In the genomic region with DNA sequence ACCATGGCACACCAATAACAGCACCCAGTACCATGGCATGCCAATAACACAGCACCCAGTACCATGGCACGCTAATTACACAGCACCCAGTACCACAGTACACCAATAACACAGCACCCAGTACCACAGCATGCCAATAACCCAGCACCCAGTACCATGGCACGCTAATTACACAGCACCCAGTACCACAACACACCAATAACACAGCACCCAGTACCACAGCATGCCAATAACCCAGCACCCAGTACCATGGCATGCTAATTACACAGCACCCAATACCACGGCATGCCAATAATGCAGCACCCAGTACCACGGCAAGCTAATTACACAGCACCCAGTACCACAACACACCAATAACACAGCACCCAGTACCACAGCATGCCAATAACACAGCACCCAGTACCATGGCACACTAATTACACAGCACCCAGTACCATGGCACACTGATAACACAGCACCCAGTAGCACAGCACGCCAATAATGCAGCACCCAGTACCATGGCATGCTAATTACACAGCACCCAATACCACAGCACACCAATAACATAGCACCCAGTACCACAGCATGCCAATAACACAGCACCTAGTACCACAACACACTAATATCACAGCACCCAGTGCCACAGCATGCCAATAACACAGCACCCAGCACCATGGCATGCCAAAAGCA, we compare ENCODE assay signal across 5 cellular contexts. TPM values are rescaled to one million over a fixed set of nuclear protein-coding genes. Genes with fewer than 3 reads are reported as not detected.
"Had no signal": no experiment of that assay in that cellular context is flagged by ENCODE, and none has a peak within 500 bp of the region (broad histone marks: within the 10 kb centered on the region; RNA-seq: fewer than 3 reads in every experiment).

No MANE protein-coding gene starts in this region.

RNA-seq across cellular contexts. Expression of a gene that starts 51.3 kb away (rescaled TPM):
- total RNA-seq: activated CD4-positive, alpha-beta memory T cell treated with anti-CD3 and anti-CD28 coated beads, Interleukin-2, amount 10 ng/mL, durations not matched to agents 7 days and 5 days; activated CD8-positive, alpha-beta memory T cell treated with anti-CD3 and anti-CD28 coated beads, Interleukin-2, amount 10 ng/mL, durations not matched to agents 7 days and 5 days; T-helper 1 cell treated with Interleukin-12 subunit alpha and Interleukin-12 subunit beta and Interleukin-4 antibody, amounts not matched to agents 30 ng/mL and 1 ng/mL, for 36 hours; T-helper 2 cell treated with Interferon-gamma antibody and Interleukin-4, amounts not matched to agents 100 ng/mL and 5 ng/mL, for 36 hours had no signal

RNA-seq across cellular contexts. Expression of a gene that starts 53.9 kb away (rescaled TPM):
- total RNA-seq: activated CD4-positive, alpha-beta memory T cell treated with anti-CD3 and anti-CD28 coated beads, Interleukin-2, amount 10 ng/mL, durations not matched to agents 7 days and 5 days; activated CD8-positive, alpha-beta memory T cell treated with anti-CD3 and anti-CD28 coated beads, Interleukin-2, amount 10 ng/mL, durations not matched to agents 7 days and 5 days; SJCRH30; T-helper 1 cell treated with Interleukin-12 subunit alpha and Interleukin-12 subunit beta and Interleukin-4 antibody, amounts not matched to agents 30 ng/mL and 1 ng/mL, for 36 hours; T-helper 2 cell treated with Interferon-gamma antibody and Interleukin-4, amounts not matched to agents 100 ng/mL and 5 ng/mL, for 36 hours had no signal
